8 cellular contexts compared by ENCODE assay signal in genomic region chr5:72842816-72843215, GRCh38. TPM values are rescaled to one million over a fixed set of nuclear protein-coding genes. Genes with fewer than 3 reads are reported as not detected.
DNase-seq lines count a peak whose midpoint lies in the region; ATAC-seq, FAIRE-seq and TF ChIP-seq lines count a peak whose summit lies in the region.

No MANE protein-coding gene starts in this region.

- no peak for FAIRE-seq in GM12878 (lab: Jason Lieb, UNC)

- no peaks in the 10 kb centered on the region for H3K9me3 ChIP-seq in GM12878 (replicated peaks; ENCODE audit: control insufficient read depth, insufficient read depth, low read length)

- H3K79me2 ChIP-seq in GM12878 (ENCODE audit: control insufficient read depth, insufficient read depth, low read length) (peaks cover 8% of the 10 kb centered on the region), mesendoderm (ENCODE audit: control insufficient read depth, insufficient read depth, low read length) (peaks cover 2% of the 10 kb centered on the region)

- peaks cover 4% of the 10 kb centered on the region for H3K36me3 Mint-ChIP-seq in Calu3 (ENCODE audit: insufficient read depth, unreplicated experiment)

- H2AK5ac ChIP-seq in mesendoderm (ENCODE audit: low read length), result no peak overlapping the region

- no peak overlapping the region for H4K8ac ChIP-seq in mesendoderm (ENCODE audit: low read depth, low read length)

- no peak overlapping the region for H3K4me3 ChIP-seq in GM12878
- no peak overlapping the region for H3K4me3 ChIP-seq in mesendoderm (ENCODE audit: low read length)

- no peaks in the 10 kb centered on the region for H3K9me3 Mint-ChIP-seq in Calu3 (ENCODE audit: low read depth, unreplicated experiment)

- H3K4ac ChIP-seq in mesendoderm (ENCODE audit: low read depth, low read length), result no peak overlapping the region

- no peak overlapping the region for H2AFZ ChIP-seq in GM12878 (ENCODE audit: control insufficient read depth, low read depth, low read length)

- H2BK5ac ChIP-seq in mesendoderm (ENCODE audit: low read length), result no peak overlapping the region

- no peak overlapping the region for H3K56ac ChIP-seq in mesendoderm (ENCODE audit: low read length)

- no peaks in the 10 kb centered on the region for H4K20me1 ChIP-seq in GM12878 (ENCODE audit: control insufficient read depth, insufficient read depth)

- RAD21 ChIA-PET in GM12878 (lab: Charles Lee; ENCODE audit: unreplicated experiment), result interaction anchor here (3.7 kb wide), 1 partner anchor 25 kb away, joined by 9 read pairs; no protein-coding TSS in a partner anchor

- CTCF ChIA-PET in Calu3 (lab: Charles Lee) (interaction anchor here (0.7 to 1.4 kb wide), 3 partner anchors 24 to 317 kb away, joined by 3 to 9 read pairs (median 4); no protein-coding TSS in a partner anchor), GM12878 (lab: Yijun Ruan, JAX) (interaction anchor here (0.8 to 1.7 kb wide), 4 partner anchors 19 to 232 kb away, joined by 3 to 4 read pairs (median 4); no protein-coding TSS in a partner anchor)

- H3K4me1 ChIP-seq in GM12878 (ENCODE audit: control insufficient read depth, insufficient read depth, low read length), result peaks cover 6% of the 10 kb centered on the region; the same call in 1 of the 2 replicates
- no peaks in the 10 kb centered on the region for H3K4me1 ChIP-seq in mesendoderm (ENCODE audit: control insufficient read depth, low read depth, low read length)

- H2BK15ac ChIP-seq in mesendoderm (replicated peaks; ENCODE audit: low read depth), result no peak overlapping the region

- intact Hi-C loops in Calu3 (cut with micrococcal nuclease; ENCODE audit: unreplicated experiment), result loop anchor here (10.0 kb wide), 2 partner anchors 228 to 478 kb away; no protein-coding TSS in a partner anchor
- intact Hi-C loops in GM12878 (cut with micrococcal nuclease; ENCODE audit: unreplicated experiment), result no loop called here

- peaks cover 86% of the 10 kb centered on the region for H3K4me1 Mint-ChIP-seq in Calu3 (ENCODE audit: low read depth, unreplicated experiment)

- no peak overlapping the region for H3K4me2 ChIP-seq in GM12878 (ENCODE audit: control insufficient read depth, insufficient read depth)
- H3K4me2 ChIP-seq in mesendoderm (ENCODE audit: low read length), result no peak overlapping the region

- H3K18ac ChIP-seq in mesendoderm (ENCODE audit: low read length), result no peak overlapping the region

- no peak overlapping the region for H3K23ac ChIP-seq in mesendoderm (ENCODE audit: low read length)

- H4K5ac ChIP-seq in mesendoderm (ENCODE audit: low read length), result no peak overlapping the region

- H3K79me1 ChIP-seq in mesendoderm (ENCODE audit: low read length), result peaks cover 2% of the 10 kb centered on the region

- peak; percentile 37 for TF ChIP-seq RAD21 in GM12878 (IDR thresholded peaks at IDR 0.05; ENCODE audit: insufficient read depth, low read depth, low read length)

- ATAC-seq in GM12878, result peak; percentile 55; the same call in 2 of the 3 replicates
- ATAC-seq in GM18502 (IDR thresholded peaks at IDR 0.05; ENCODE audit: poor library complexity, unreplicated experiment), result no peak

- TF ChIP-seq CTCF in Calu3 (IDR thresholded peaks at IDR 0.05; ENCODE audit: unreplicated experiment) (no peak), GM12878 (IDR thresholded peaks at IDR 0.05 in 2 of 3, conservative IDR thresholded peaks at IDR 0.05 in 1 of 3; ENCODE audit: control insufficient read depth in 2 of 3, extremely low read depth in 1 of 3, insufficient read depth in 1 of 3, low read depth in 3 of 3, low read length in 3 of 3) (peak in 1 of 3 experiments; percentile 21; a peak in 3 of 6 replicates)

- H3K36me3 ChIP-seq in GM12878 (ENCODE audit: control insufficient read depth in 2 of 2, insufficient read depth in 2 of 2, low read length in 1 of 2) (no peaks in the 10 kb centered on the region), mesendoderm (ENCODE audit: control insufficient read depth, insufficient read depth, low read length) (no peaks in the 10 kb centered on the region)

- TF ChIP-seq EP300 in GM12878 (IDR thresholded peaks at IDR 0.05; ENCODE audit: borderline replicate concordance in 1 of 2, control insufficient read depth in 1 of 2, low read depth in 2 of 2, low read length in 2 of 2), result no peak

- no TSS peak for BruUV-seq in Calu3 (replicated peaks; lab: Mats Ljungman, UMichigan)
- BruUV-seq in GM12878 (replicated peaks; lab: Mats Ljungman, UMichigan), result no TSS peak

- H3K27ac ChIP-seq in GM12878 (ENCODE audit: control insufficient read depth, insufficient read depth) (no peak overlapping the region), mesendoderm (ENCODE audit: low read depth, low read length) (no peak overlapping the region)

- H2BK120ac ChIP-seq in mesendoderm (ENCODE audit: low read depth, low read length), result no peak overlapping the region

- TF ChIP-seq POLR2A in GM12878 (IDR thresholded peaks at IDR 0.05; ENCODE audit: low read depth, low read length), result no peak

- H3K9ac ChIP-seq in GM12878 (ENCODE audit: control insufficient read depth, insufficient read depth, low read length) (no peak overlapping the region), mesendoderm (ENCODE audit: low read length) (no peak overlapping the region)

- in situ Hi-C loops in KBM-7 (cut with MboI; ENCODE audit: low pct_unique_long_range_greater_than_20kb, low sequenced_read_pairs), result no loop called here
- in situ Hi-C loops in GM12878 (cut with MboI), result no loop called here

- H3K27me3 Mint-ChIP-seq in Calu3 (ENCODE audit: unreplicated experiment), result no peaks in the 10 kb centered on the region

- H3K27ac Mint-ChIP-seq in Calu3 (ENCODE audit: unreplicated experiment), result peak overlapping the region; percentile 46

- SMC1A ChIA-PET in GM12878 (lab: Charles Lee; ENCODE audit: uncharacterized antibody, unreplicated experiment), result interaction anchor here (0.9 to 3.2 kb wide), 4 partner anchors 12 to 41 kb away, joined by 3 to 14 read pairs (median 6); no protein-coding TSS in a partner anchor

- POLR2A ChIA-PET in GM12878 (lab: Charles Lee), result no interaction called here

- H3K27me3 ChIP-seq in GM12878 (replicated peaks in 1 of 2; ENCODE audit: control insufficient read depth in 2 of 2, insufficient read depth in 2 of 2, low read length in 1 of 2), result no peaks in the 10 kb centered on the region
- H3K27me3 ChIP-seq in mesendoderm (ENCODE audit: insufficient read depth, low read length, poor library complexity), result no peaks in the 10 kb centered on the region

- peak overlapping the region; percentile 4 for H3K4me3 Mint-ChIP-seq in Calu3 (ENCODE audit: low read depth, unreplicated experiment)

- DNase-seq in Calu3, result peak; percentile 42
- peak; percentile 36 for DNase-seq in KBM-7
- no peak for DNase-seq in GM12878 (ENCODE audit: low read depth, low spot score)
- peak; percentile 88 for DNase-seq in mesendoderm
- DNase-seq in nucleus accumbens (lab: John Stamatoyannopoulos, UW), result no peak
- no peak for DNase-seq in GOT3 (lab: John Stamatoyannopoulos, UW)
- DNase-seq in NCI-H2081 (lab: John Stamatoyannopoulos, UW), result no peak

TF ChIP-seq in GM12878, 131 proteins besides CTCF, POLR2A, EP300 and RAD21:
- no peak for TF ChIP-seq NR2F1 (conservative IDR thresholded peaks at IDR 0.05)
TF ChIP-seq in GM12878: peak in this region for 0.

RNA-seq across cellular contexts. Expression of gene TNPO1, which starts 26.4 kb away (rescaled TPM):
- 138 TPM in 2 replicates for total RNA-seq in Calu3 (2022)
- total RNA-seq in GM12878 (2013; cell fraction: nucleolus; rRNA removed), result 145 and 168 TPM in 2 replicates
- 89.4 and 97.5 TPM in 2 replicates for total RNA-seq in GM12878 (2014; rRNA removed)
- 111 and 123 TPM in 2 replicates for total RNA-seq in GM12878 (2014; rRNA removed; fragmentation: Illumina TruSeq; extraction: Trizol)
- total RNA-seq in GM12878 (2021), result 80.6 and 95.7 TPM in 2 replicates
- 16.6 TPM for polyA plus RNA-seq in GM12878 (2011; ENCODE audit: low read depth)
- polyA plus RNA-seq in GM12878 (2011; rRNA removed), result 76.7 and 108 TPM in 2 replicates
- 40.5 and 44.5 TPM in 2 replicates for polyA plus RNA-seq in GM12878 (2011; cell fraction: cytosol; rRNA removed)
- 23.5 and 53.1 TPM in 2 replicates for polyA plus RNA-seq in GM12878 (2011; cell fraction: nucleus; rRNA removed)
- polyA plus RNA-seq in GM12878 (2012), result 18.8 and 26.1 TPM in 2 replicates
- polyA plus RNA-seq in GM12878 (2014; fragmentation: Illumina TruSeq; extraction: Trizol), result 81.8 and 90.3 TPM in 2 replicates
- 10 to 100 TPM; 18.1 to 37.3 TPM for polyA plus RNA-seq in GM12878 (2014; fragmentation: Nextera tagmentation; extraction: Ambion mirVana)
- 42.5 and 47.7 TPM in 2 replicates for polyA plus RNA-seq in GM12878 (2014; rRNA removed)
- 10 to 100 TPM; 75.8 to 92.0 TPM for polyA plus RNA-seq in GM12878 (2016; fragmentation: Nextera tagmentation; extraction: Ambion mirVana)
- 156 and 216 TPM in 2 replicates for polyA minus RNA-seq in GM12878 (2011; rRNA and poly(A)+ RNA removed)
- polyA minus RNA-seq in GM12878 (2011; cell fraction: cytosol; rRNA and poly(A)+ RNA removed), result 64.0 and 70.3 TPM in 2 replicates
- 42.1 and 60.0 TPM in 2 replicates for polyA minus RNA-seq in GM12878 (2011; cell fraction: nucleus; rRNA and poly(A)+ RNA removed)
- 124 TPM for polyA plus RNA-seq in mesendoderm (2013, experiment 1 of 2)
- 126 TPM for polyA plus RNA-seq in mesendoderm (2013, experiment 2 of 2)

Comparison
In these comparisons a context has a peak if more than half of its experiments do, and no peak if none do; other contexts are left out.
1. DNase-seq: peak in Calu3 (single experiment), KBM-7 (single experiment) and mesendoderm (single experiment); none in GM12878 (single experiment), nucleus accumbens (0 of 56), GOT3 (single experiment) and NCI-H2081 (0 of 2).